23 cellular contexts compared by ENCODE assay signal in the genomic region with DNA sequence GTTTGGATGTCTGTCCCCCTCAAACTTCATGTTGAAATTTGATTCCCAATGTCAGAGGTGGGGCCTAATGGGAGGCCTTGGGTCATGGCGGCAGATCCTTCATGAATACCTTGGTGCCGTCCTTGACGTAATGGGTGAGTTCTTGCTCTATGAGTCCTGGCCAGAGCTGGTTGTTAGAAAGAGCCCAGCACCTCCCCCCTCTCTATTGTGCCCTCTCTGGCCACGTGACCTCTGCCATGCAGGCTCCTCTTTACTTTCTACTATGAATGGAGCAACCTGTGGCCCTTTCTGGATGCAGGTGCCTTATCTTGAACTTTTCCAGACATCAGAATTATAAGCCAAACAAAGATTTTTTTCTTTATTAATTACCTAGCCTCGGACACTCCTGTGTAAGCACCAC. TPM values are rescaled to one million over a fixed set of nuclear protein-coding genes. Genes with fewer than 3 reads are reported as not detected.
DNase-seq lines count a peak whose midpoint lies in the region; ATAC-seq and TF ChIP-seq lines count a peak whose summit lies in the region.
"Had no signal": no experiment of that assay in that cellular context is flagged by ENCODE, and none has a peak within 500 bp of the region (broad histone marks: within the 10 kb centered on the region; RNA-seq: fewer than 3 reads in every experiment).

No MANE protein-coding gene starts in this region.

- H3K9me3 Mint-ChIP-seq in activated naive CD8-positive, alpha-beta T cell (ENCODE audit: low read depth): no peaks in the 10 kb centered on the region
- no peaks in the 10 kb centered on the region for H3K9me3 Mint-ChIP-seq in activated naive CD8-positive, alpha-beta T cell treated with anti-CD3 and anti-CD28 coated beads for 36 hours
- H3K9me3 Mint-ChIP-seq: activated naive CD4-positive, alpha-beta T cell treated with anti-CD3 and anti-CD28 coated beads for 36 hours; mesothelial cell of epicardium; neural crest cell had no signal

- no peaks in the 10 kb centered on the region for H3K27me3 ChIP-seq in OCI-LY3 (ENCODE audit: low read depth, low read length)
- H3K27me3 ChIP-seq in esophagus muscularis mucosa: no peaks in the 10 kb centered on the region
- H3K27me3 ChIP-seq in right cardiac atrium (ENCODE audit: control insufficient read depth, insufficient read depth): no peaks in the 10 kb centered on the region
- H3K27me3 ChIP-seq: dorsolateral prefrontal cortex, left lung, uterus had no signal

- H3K4me3 ChIP-seq in OCI-LY3 (ENCODE audit: low read length) (no peak overlapping the region), esophagus muscularis mucosa (no peak overlapping the region), lower leg skin (ENCODE audit: low read depth, poor library complexity, severe bottlenecking) (no peak overlapping the region), right cardiac atrium (ENCODE audit: low read length) (no peak overlapping the region)
- H3K4me3 ChIP-seq: dorsolateral prefrontal cortex, left lung, uterus had no signal

- ATAC-seq in right cardiac atrium: no peak
- ATAC-seq: left lung, sciatic nerve, SK-N-SH treated with all-trans-retinoic acid at 6 μM for 48 hours had no signal

- H4K20me1 ChIP-seq in OCI-LY3 (ENCODE audit: insufficient read depth, low read length): peaks cover 96% of the 10 kb centered on the region

- no peaks in the 10 kb centered on the region for H3K9me3 ChIP-seq in OCI-LY3 (ENCODE audit: insufficient read depth, low read length)
- no peaks in the 10 kb centered on the region for H3K9me3 ChIP-seq in esophagus muscularis mucosa
- H3K9me3 ChIP-seq in right cardiac atrium (ENCODE audit: control insufficient read depth, low read length): no peaks in the 10 kb centered on the region
- H3K9me3 ChIP-seq: left lung, uterus had no signal

- H2AFZ ChIP-seq in OCI-LY3 (ENCODE audit: low read depth, low read length): no peak overlapping the region

- peaks cover 72% of the 10 kb centered on the region for H3K4me1 Mint-ChIP-seq in activated naive CD8-positive, alpha-beta T cell (ENCODE audit: low read depth)
- peaks cover 56% of the 10 kb centered on the region for H3K4me1 Mint-ChIP-seq in activated naive CD8-positive, alpha-beta T cell treated with anti-CD3 and anti-CD28 coated beads for 36 hours

- peaks cover 100% of the 10 kb centered on the region for H3K79me2 ChIP-seq in OCI-LY3 (ENCODE audit: low read length)

- H3K36me3 Mint-ChIP-seq in activated naive CD8-positive, alpha-beta T cell: peaks cover 9% of the 10 kb centered on the region
- peaks cover 58% of the 10 kb centered on the region for H3K36me3 Mint-ChIP-seq in activated naive CD8-positive, alpha-beta T cell treated with anti-CD3 and anti-CD28 coated beads for 36 hours

- no peak overlapping the region for H3K4me2 ChIP-seq in OCI-LY3 (ENCODE audit: low read length)

- WGBS in esophagus muscularis mucosa: 88% methylated on average over 5 of the region's 5 CpGs
- 92 to 97% methylated on average over 5 of the region's 5 CpGs for WGBS in lower leg skin, 2 donors
- 97% methylated on average over 5 of the region's 5 CpGs for WGBS in right cardiac atrium

- H3K4me1 ChIP-seq in OCI-LY3 (ENCODE audit: low read length) (peaks cover 66% of the 10 kb centered on the region), esophagus muscularis mucosa (peaks cover 5 to 76% (median 70%) of the 10 kb centered on the region in 4 donors), right cardiac atrium (ENCODE audit: control insufficient read depth, insufficient read depth, low read length) (no peaks in the 10 kb centered on the region)
- H3K4me1 ChIP-seq: uterus had no signal

- TF ChIP-seq CTCF in OCI-LY3 (IDR thresholded peaks at IDR 0.05; ENCODE audit: low read depth, low read length) (no peak), esophagus muscularis mucosa (IDR thresholded peaks at IDR 0.05) (no peak), lower leg skin (IDR thresholded peaks at IDR 0.05) (no peak)

- no peak for DNase-seq in activated naive CD8-positive, alpha-beta T cell treated with anti-CD3 and anti-CD28 coated beads for 36 hours
- DNase-seq in esophagus muscularis mucosa (ENCODE audit: extremely low spot score) (no peak), SK-N-DZ (ENCODE audit: low spot score) (no peak), lower leg skin (ENCODE audit: low spot score in 2 of 2) (no peak), right cardiac atrium (no peak)
- DNase-seq: activated CD4-positive, CD25-positive, alpha-beta regulatory T cell; activated naive CD4-positive, alpha-beta T cell treated with anti-CD3 and anti-CD28 coated beads for 36 hours; central memory CD4-positive, alpha-beta T cell; DMS53; Karpas-422; left lung; NCI-H1694 treated with DMSO at 0.1 percent for 48 hours; NCI-H526 treated with DMSO at 0.1 percent for 48 hours; T1000; uterus had no signal

- no peak for TF ChIP-seq EP300 in esophagus muscularis mucosa (IDR thresholded peaks at IDR 0.05)

- H3K36me3 ChIP-seq in OCI-LY3 (replicated peaks; ENCODE audit: low read depth, low read length): peaks cover 55% of the 10 kb centered on the region
- H3K36me3 ChIP-seq in esophagus muscularis mucosa: peaks cover 0 to 20% (median 2%) of the 10 kb centered on the region in 4 donors
- H3K36me3 ChIP-seq: left lung, uterus had no signal

- H3K27me3 Mint-ChIP-seq in activated naive CD8-positive, alpha-beta T cell: no peaks in the 10 kb centered on the region
- no peaks in the 10 kb centered on the region for H3K27me3 Mint-ChIP-seq in activated naive CD8-positive, alpha-beta T cell treated with anti-CD3 and anti-CD28 coated beads for 36 hours

- intact Hi-C loops in esophagus muscularis mucosa (cut with DNase I): no loop called here
- intact Hi-C loops in lower leg skin (cut with DNase I; ENCODE audit: low total_unique reads): no loop called here
- intact Hi-C loops in right cardiac atrium (cut with DNase I): no loop called here

- peak overlapping the region; percentile 78 for H3K27ac Mint-ChIP-seq in activated naive CD8-positive, alpha-beta T cell
- no peak overlapping the region for H3K27ac Mint-ChIP-seq in activated naive CD8-positive, alpha-beta T cell treated with anti-CD3 and anti-CD28 coated beads for 36 hours
- H3K27ac Mint-ChIP-seq: activated naive CD4-positive, alpha-beta T cell treated with anti-CD3 and anti-CD28 coated beads for 36 hours; mesothelial cell of epicardium had no signal

- H3K9ac ChIP-seq in OCI-LY3 (ENCODE audit: low read length): no peak overlapping the region

- H3K4me3 Mint-ChIP-seq in activated naive CD8-positive, alpha-beta T cell: no peak overlapping the region
- no peak overlapping the region for H3K4me3 Mint-ChIP-seq in activated naive CD8-positive, alpha-beta T cell treated with anti-CD3 and anti-CD28 coated beads for 36 hours
- H3K4me3 Mint-ChIP-seq: activated naive CD4-positive, alpha-beta T cell treated with anti-CD3 and anti-CD28 coated beads for 36 hours; mesothelial cell of epicardium; neural crest cell had no signal

- H3K27ac ChIP-seq in OCI-LY3 (ENCODE audit: low read length): 0 out of 2 replicates have a peak overlapping the region, but pooled peaks have one; percentile 0
- peak overlapping the region in 3 of 4 donors; percentile 28 to 33 (median 30) for H3K27ac ChIP-seq in esophagus muscularis mucosa (replicated peaks in 1 of 4)
- no peak overlapping the region for H3K27ac ChIP-seq in right cardiac atrium (ENCODE audit: low read length)
- H3K27ac ChIP-seq: left lung, RWPE1, uterus had no signal

- TF ChIP-seq POLR2A in esophagus muscularis mucosa (IDR thresholded peaks at IDR 0.05; ENCODE audit: low read depth) (no peak), lower leg skin (IDR thresholded peaks at IDR 0.05) (no peak)

RNA-seq across cellular contexts. Expression of a gene that starts 40.7 kb away (rescaled TPM):
- total RNA-seq in activated naive CD8-positive, alpha-beta T cell treated with anti-CD3 and anti-CD28 coated beads for 36 hours: 100 to 1,000 TPM; 198 TPM
- 100 to 1,000 TPM; 177 to 317 (median 254) TPM for total RNA-seq in esophagus muscularis mucosa
- polyA plus RNA-seq in SK-N-DZ (2014; cell fraction: cytosol; rRNA removed): 14.3 and 14.5 TPM in 2 replicates
- 6.5 and 9.4 TPM in 2 replicates for polyA plus RNA-seq in SK-N-DZ (2014; cell fraction: nucleus; rRNA removed)
- 10 to 100 TPM; 29.7 to 62.3 (median 40.0) TPM for total RNA-seq in lower leg skin
- total RNA-seq in right cardiac atrium: 10 to 100 TPM; 26.2 to 27.5 (median 26.6) TPM
- polyA plus RNA-seq in right cardiac atrium: 10.8 TPM

RNA-seq across cellular contexts. Expression of a gene that starts 51.4 kb away (rescaled TPM):
- 10 to 100 TPM; 17.7 to 19.4 TPM for total RNA-seq in activated naive CD8-positive, alpha-beta T cell treated with anti-CD3 and anti-CD28 coated beads for 36 hours
- total RNA-seq in esophagus muscularis mucosa (10 to 100 TPM; 19.9 to 34.7 (median 30.8) TPM), lower leg skin (10 to 100 TPM; 28.1 to 34.5 (median 32.9) TPM), right cardiac atrium (10 to 100 TPM; 23.2 to 29.5 (median 24.0) TPM)
- 17.5 and 18.2 TPM in 2 replicates for polyA plus RNA-seq in SK-N-DZ (2014; cell fraction: cytosol; rRNA removed)
- 11.1 and 15.2 TPM in 2 replicates for polyA plus RNA-seq in SK-N-DZ (2014; cell fraction: nucleus; rRNA removed)
- 13.1 TPM for polyA plus RNA-seq in right cardiac atrium
